Comparison of ENCODE assay signal across 9 cellular contexts in genomic region chr12:73321776-73322175, GRCh38.
"Had no signal": no experiment of that assay in that cellular context is flagged by ENCODE, and none has a peak within 500 bp of the region (broad histone marks: within the 10 kb centered on the region; RNA-seq: fewer than 3 reads in every experiment).

No MANE protein-coding gene starts in this region.

- ATAC-seq: HepG2 had no signal

- H3K4me2 ChIP-seq: KMS-11 had no signal

- DNase-seq: GM23248, GOT3, H9, HCEC 1CT, KBM-7 had no signal

- H3K27ac ChIP-seq: GM23248, HL-60, KMS-11 had no signal

- H3K4me3 ChIP-seq: GM23248 had no signal

- H3K9ac ChIP-seq: GM23248, KMS-11 had no signal

- H2AFZ ChIP-seq: GM23248 had no signal

- FAIRE-seq: H54, HepG2 had no signal
